Comparison of ENCODE assay signal across 19 cellular contexts in the genomic region with DNA sequence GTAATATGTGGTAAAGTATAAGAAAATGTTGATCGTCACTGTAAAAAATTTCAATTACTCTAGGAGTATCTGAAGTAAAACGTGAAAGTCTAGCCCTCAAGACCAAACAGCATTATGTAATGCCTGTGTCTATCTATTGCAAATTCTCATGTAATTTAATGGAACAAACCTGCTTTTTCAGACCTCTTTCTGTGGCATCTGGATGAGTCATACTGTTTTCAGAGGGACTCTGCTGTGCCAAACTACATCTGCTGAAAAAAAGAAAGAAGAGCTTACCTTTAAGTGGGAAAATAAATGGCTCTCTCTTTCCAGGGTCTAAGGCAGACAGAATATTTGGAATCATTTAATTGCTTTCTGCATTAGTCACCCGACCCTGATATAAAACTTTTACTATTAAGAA.
DNase-seq lines count a peak whose midpoint lies in the region; ATAC-seq, FAIRE-seq and TF ChIP-seq lines count a peak whose summit lies in the region.
"Had no signal": no experiment of that assay in that cellular context is flagged by ENCODE, and none has a peak within 500 bp of the region (broad histone marks: within the 10 kb centered on the region; RNA-seq: fewer than 3 reads in every experiment).

No MANE protein-coding gene starts in this region.

- no peaks in the 10 kb centered on the region for H3K4me1 Mint-ChIP-seq in immature natural killer cell
- H3K4me1 Mint-ChIP-seq: CD4-positive, CD25-positive, alpha-beta regulatory T cell had no signal

- H3K79me2 ChIP-seq in PC-3 (ENCODE audit: low read length) = no peaks in the 10 kb centered on the region

- H3K4me3 Mint-ChIP-seq in immature natural killer cell = no peak overlapping the region
- H3K4me3 Mint-ChIP-seq: CD4-positive, CD25-positive, alpha-beta regulatory T cell had no signal

- peak; percentile 45 for FAIRE-seq in GM12891 (lab: Jason Lieb, UNC)
- FAIRE-seq: A204.1 had no signal

- H2AFZ ChIP-seq in PC-3 (ENCODE audit: low read length) = no peak overlapping the region

- no TSS peak for BruUV-seq in A673 (replicated peaks; lab: Mats Ljungman, UMichigan)
- no TSS peak for BruUV-seq in PC-3 (replicated peaks; lab: Mats Ljungman, UMichigan)

- CTCF ChIA-PET in A673 (lab: Charles Lee) = interaction anchor here (1.0 kb wide), 1 partner anchor 10 kb away, joined by 3 read pairs; no protein-coding TSS in a partner anchor
- CTCF ChIA-PET in PC-3 (lab: Charles Lee) = no interaction called here

- H3K9ac ChIP-seq in PC-3 (ENCODE audit: low read length) = no peak overlapping the region

- TF ChIP-seq POLR2A in GM12891 (IDR thresholded peaks at IDR 0.05; ENCODE audit: low read depth, low read length) = no peak

- DNase-seq in A673 (ENCODE audit: low spot score) = peak; percentile 6
- DNase-seq in GM12891 (ENCODE audit: insufficient read length, low spot score) = no peak
- peak; percentile 2 for DNase-seq in PC-3
- DNase-seq in fibroblast of mammary gland (ENCODE audit: low read depth) = peak; percentile 2
- no peak for DNase-seq in immature natural killer cell
- DNase-seq in anterior cingulate cortex (lab: John Stamatoyannopoulos, UW) = no peak
- no peak for DNase-seq in occipital lobe (lab: John Stamatoyannopoulos, UW)
- DNase-seq: CD4-positive, CD25-positive, alpha-beta regulatory T cell; DND-41; GF-D8; NCI-H1092 treated with DMSO at 0.1 percent for 48 hours; NCI-H1694 treated with DMSO at 0.1 percent for 48 hours; NCI-H446; Right ventricle myocardium superior had no signal

- H3K4me2 ChIP-seq in PC-3 (ENCODE audit: low read length) = no peak overlapping the region

- no peaks in the 10 kb centered on the region for H3F3A ChIP-seq in PC-3 (ENCODE audit: low read length, unreplicated experiment)

- H3K9me3 ChIP-seq in A673 (ENCODE audit: low read depth, low read length, poor library complexity, severe bottlenecking) (no peaks in the 10 kb centered on the region), PC-3 (ENCODE audit: low read length) (no peaks in the 10 kb centered on the region)

- peaks cover 4 to 10% (median 6%) of the 10 kb centered on the region in 3 donors for H3K27me3 Mint-ChIP-seq in immature natural killer cell (ENCODE audit: low read depth in 3 of 3)
- H3K27me3 Mint-ChIP-seq: CD4-positive, CD25-positive, alpha-beta regulatory T cell had no signal

- H3K36me3 ChIP-seq in A673 (ENCODE audit: insufficient read depth, low read length, poor library complexity, severe bottlenecking) (no peaks in the 10 kb centered on the region), PC-3 (ENCODE audit: low read depth, low read length) (no peaks in the 10 kb centered on the region)

- POLR2A ChIA-PET in A673 (lab: Charles Lee; ENCODE audit: low non-redundant PET) (no interaction called here), PC-3 (lab: Charles Lee; ENCODE audit: unreplicated experiment) (no interaction called here)

- H3K9me2 ChIP-seq in PC-3 (replicated peaks; ENCODE audit: low read length) = no peaks in the 10 kb centered on the region

- H3K4me1 ChIP-seq in A673 (ENCODE audit: insufficient read depth, low read length, poor library complexity, severe bottlenecking) (no peaks in the 10 kb centered on the region), PC-3 (ENCODE audit: insufficient read depth, low read length) (no peaks in the 10 kb centered on the region)

- no peak overlapping the region for H3K27ac Mint-ChIP-seq in immature natural killer cell
- H3K27ac Mint-ChIP-seq: CD4-positive, CD25-positive, alpha-beta regulatory T cell had no signal

- H3K4me3 ChIP-seq in A673 (ENCODE audit: low read depth, low read length, poor library complexity, severe bottlenecking) = no peak overlapping the region
- no peak overlapping the region for H3K4me3 ChIP-seq in PC-3 (ENCODE audit: low read length)
- no peak overlapping the region for H3K4me3 ChIP-seq in fibroblast of mammary gland (ENCODE audit: control insufficient read depth, low read depth, low read length)

- TF ChIP-seq CTCF in A673 (conservative IDR thresholded peaks at IDR 0.05; ENCODE audit: low read depth, low read length) (no peak), PC-3 (conservative IDR thresholded peaks at IDR 0.05; ENCODE audit: low read depth, low read length) (no peak), fibroblast of mammary gland (conservative IDR thresholded peaks at IDR 0.05; ENCODE audit: control insufficient read depth, insufficient read depth, low read depth, low read length) (no peak)

- no peaks in the 10 kb centered on the region for H4K20me1 ChIP-seq in PC-3 (ENCODE audit: low read length)

- no peaks in the 10 kb centered on the region for H3K36me3 Mint-ChIP-seq in immature natural killer cell
- H3K36me3 Mint-ChIP-seq: CD4-positive, CD25-positive, alpha-beta regulatory T cell had no signal

- intact Hi-C loops in A673 (cut with micrococcal nuclease; ENCODE audit: unreplicated experiment) (no loop called here), PC-3 (cut with micrococcal nuclease) (no loop called here)

- H3K9me3 Mint-ChIP-seq in immature natural killer cell = no peaks in the 10 kb centered on the region

- no peak for ATAC-seq in PC-3
- no peak for ATAC-seq in GM18868 (IDR thresholded peaks at IDR 0.05; ENCODE audit: unreplicated experiment)
- ATAC-seq: HCT116, Panc1, SK-N-SH treated with all-trans-retinoic acid at 6 μM for 48 hours had no signal

- no peak overlapping the region for H3K27ac ChIP-seq in A673 (ENCODE audit: low read depth, low read length, poor library complexity, severe bottlenecking)
- H3K27ac ChIP-seq in PC-3 (ENCODE audit: low read length) = no peak overlapping the region

- H3K27me3 ChIP-seq in A673 (replicated peaks; ENCODE audit: insufficient read depth, low read depth, low read length, poor library complexity) = no peaks in the 10 kb centered on the region
- no peaks in the 10 kb centered on the region for H3K27me3 ChIP-seq in PC-3 (ENCODE audit: low read length)

TF ChIP-seq in GM12891, 5 proteins besides CTCF, POLR2A, EP300 and RAD21:
- no peak for TF ChIP-seq TAF1 (IDR thresholded peaks at IDR 0.05; ENCODE audit: low read depth, low read length)
- no peak for TF ChIP-seq POU2F2 (IDR thresholded peaks at IDR 0.05; ENCODE audit: low read depth, low read length)
- no peak for TF ChIP-seq SPI1 (IDR thresholded peaks at IDR 0.05; ENCODE audit: low read depth, low read length)
- no peak for TF ChIP-seq POLR2AphosphoS5 (IDR thresholded peaks at IDR 0.05; ENCODE audit: low read depth, low read length)
- TF ChIP-seq PAX5 (IDR thresholded peaks at IDR 0.05; ENCODE audit: insufficient read depth, low read length, severe bottlenecking) = no peak

Comparison
In these comparisons a context has a peak if more than half of its experiments do, and no peak if none do; other contexts are left out.
1. DNase-seq: peak in A673 (single experiment), PC-3 (single experiment) and fibroblast of mammary gland (single experiment); none in GM12891 (single experiment), immature natural killer cell (0 of 3), anterior cingulate cortex (0 of 58) and occipital lobe (single experiment).